ENCODE assay signal across 15 cellular contexts in the genomic region with DNA sequence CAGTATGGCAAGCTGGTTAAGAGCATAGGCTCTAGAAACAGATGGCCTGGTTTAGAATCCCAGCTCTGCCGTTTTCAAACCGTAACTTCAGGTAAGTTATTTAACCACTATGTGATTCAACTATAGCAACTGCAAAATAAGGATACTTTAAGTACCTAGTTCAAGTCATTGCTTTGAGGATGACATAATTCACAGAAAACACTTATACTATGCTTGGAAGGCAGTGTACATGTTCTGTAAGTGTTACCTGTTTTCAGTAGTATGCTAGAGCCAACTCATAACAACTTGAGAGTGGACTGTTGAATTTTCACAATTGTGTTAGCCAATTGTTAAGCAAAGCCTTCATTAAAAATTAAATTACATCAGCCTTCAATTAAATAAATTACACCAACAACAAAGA.
"Had no signal": no experiment of that assay in that cellular context is flagged by ENCODE, and none has a peak within 500 bp of the region (broad histone marks: within the 10 kb centered on the region; RNA-seq: fewer than 3 reads in every experiment).

No MANE protein-coding gene starts in this region.

- H3K4me1 Mint-ChIP-seq: activated CD4-positive, alpha-beta memory T cell treated with anti-CD3 and anti-CD28 coated beads, Interleukin-2, amount 10 ng/mL, durations not matched to agents 7 days and 5 days; activated CD4-positive, alpha-beta T cell treated with anti-CD3 and anti-CD28 coated beads for 36 hours; memory B cell had no signal

- H3K4me3 Mint-ChIP-seq: activated CD4-positive, alpha-beta memory T cell treated with anti-CD3 and anti-CD28 coated beads, Interleukin-2, amount 10 ng/mL, durations not matched to agents 7 days and 5 days; activated CD4-positive, alpha-beta T cell treated with anti-CD3 and anti-CD28 coated beads for 36 hours; memory B cell; nephron had no signal

- H3K9me3 Mint-ChIP-seq: activated CD4-positive, alpha-beta memory T cell treated with anti-CD3 and anti-CD28 coated beads, Interleukin-2, amount 10 ng/mL, durations not matched to agents 7 days and 5 days; memory B cell; nephron had no signal

- H3K9me3 ChIP-seq: thoracic aorta had no signal

- DNase-seq: activated CD4-positive, alpha-beta memory T cell treated with anti-CD3 and anti-CD28 coated beads, Interleukin-2, amount 10 ng/mL, durations not matched to agents 7 days and 5 days; activated CD4-positive, alpha-beta T cell treated with anti-CD3 and anti-CD28 coated beads for 36 hours; activated CD8-positive, alpha-beta memory T cell treated with anti-CD3 and anti-CD28 coated beads, Interleukin-2, amount 50 U/mL, for 4 hours; activated naive CD4-positive, alpha-beta T cell; effector CD8-positive, alpha-beta T cell; stimulated activated CD4-positive, alpha-beta T cell treated with anti-CD3 and anti-CD28 coated beads, Interleukin-2, amount 100 ng/mL, for 48 hours; stimulated activated CD8-positive, alpha-beta memory T cell treated with anti-CD3 and anti-CD28 coated beads, Interleukin-4, amount 100 ng/mL, for 48 hours; stimulated activated naive CD8-positive, alpha-beta T cell treated with anti-CD3 and anti-CD28 coated beads, Interleukin-15, Interleukin-2, amounts not matched to agents 100 U/mL and 50 U/mL, for 24 hours; T-helper 1 cell had no signal

- H3K27me3 Mint-ChIP-seq: activated CD4-positive, alpha-beta T cell treated with anti-CD3 and anti-CD28 coated beads for 36 hours; memory B cell had no signal

- H3K27ac ChIP-seq: coronary artery, thoracic aorta had no signal

- H3K27ac Mint-ChIP-seq: activated CD4-positive, alpha-beta memory T cell treated with anti-CD3 and anti-CD28 coated beads, Interleukin-2, amount 10 ng/mL, durations not matched to agents 7 days and 5 days; activated CD4-positive, alpha-beta T cell treated with anti-CD3 and anti-CD28 coated beads for 36 hours; memory B cell; nephron had no signal

- H3K36me3 Mint-ChIP-seq: memory B cell had no signal

- H3K4me3 ChIP-seq: coronary artery, hepatocyte, thoracic aorta had no signal

- FAIRE-seq: astrocyte had no signal

- H3K27me3 ChIP-seq: hepatocyte had no signal

- H3K36me3 ChIP-seq: thoracic aorta had no signal

- H2AFZ ChIP-seq: hepatocyte had no signal

- ATAC-seq: activated CD4-positive, alpha-beta T cell treated with anti-CD3 and anti-CD28 coated beads for 36 hours; stimulated activated naive CD8-positive, alpha-beta T cell treated with anti-CD3 and anti-CD28 coated beads, Interleukin-15, Interleukin-2, amounts not matched to agents 100 U/mL and 50 U/mL, for 24 hours had no signal
